1 cellular context compared by ENCODE assay signal in the genomic region with DNA sequence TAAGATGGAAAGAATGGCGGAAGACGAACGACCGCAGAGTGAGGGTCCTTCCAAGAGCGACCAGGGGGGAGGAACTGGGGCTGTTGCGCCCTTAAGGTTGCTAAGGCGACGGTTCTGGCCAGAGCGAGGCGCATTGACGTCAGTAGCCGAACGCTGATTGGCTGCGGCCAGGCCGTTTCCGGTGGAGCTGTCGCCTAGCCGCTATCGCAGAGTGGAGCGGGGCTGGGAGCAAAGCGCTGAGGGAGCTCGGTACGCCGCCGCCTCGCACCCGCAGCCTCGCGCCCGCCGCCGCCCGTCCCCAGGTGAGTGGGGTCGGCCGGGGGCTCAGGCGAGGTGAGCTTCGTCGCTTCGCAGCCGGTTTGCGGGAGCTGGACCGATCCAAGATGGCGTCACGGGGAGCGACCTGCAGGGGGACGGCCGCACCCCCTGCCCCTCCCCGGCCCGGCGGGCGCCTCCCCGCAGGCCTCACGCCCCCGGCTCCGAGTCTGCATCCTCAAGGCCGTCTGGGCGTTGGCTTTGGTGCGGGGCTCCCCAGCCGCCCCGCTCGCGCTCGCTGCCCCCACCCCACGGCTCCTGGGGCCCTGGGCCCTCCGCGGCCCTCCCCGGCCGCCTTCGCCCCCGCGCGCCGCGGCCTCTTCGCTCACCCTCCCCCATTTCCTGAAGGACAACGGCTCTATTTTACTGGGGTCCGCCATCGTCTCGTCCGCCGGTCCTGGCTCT.
TF ChIP-seq lines count a peak whose summit lies in the region.

A gene (plus strand): TSS at position 184 of the 720 bp plus-strand sequence. CDS start 2,970 bp downstream, outside the sequence.

TF ChIP-seq in HepG2, 621 proteins besides CTCF, POLR2A, EP300 and RAD21 (continued from another document and continues in another):
- TF ChIP-seq GLI4 (CRISPR knock-in tag; IDR thresholded peaks at IDR 0.05; ENCODE audit: borderline replicate concordance) (peak; percentile 94; the same call in 1 of the 2 replicates), HMG20A (CRISPR knock-in tag; IDR thresholded peaks at IDR 0.05; ENCODE audit: borderline replicate concordance) (no peak), ZNF7 (CRISPR knock-in tag; IDR thresholded peaks at IDR 0.05) (no peak), ZNF816 (CRISPR knock-in tag; IDR thresholded peaks at IDR 0.05; ENCODE audit: borderline replicate concordance) (no peak; the same call in 1 of the 2 replicates), RNF2 (conservative IDR thresholded peaks at IDR 0.05; ENCODE audit: low read depth) (no peak), YY1 (IDR thresholded peaks at IDR 0.05; ENCODE audit: insufficient read depth, insufficient replicate concordance, low read depth, low read length) (peak; percentile 96), MAFK (conservative IDR thresholded peaks at IDR 0.05 in 1 of 2, IDR thresholded peaks at IDR 0.05 in 1 of 2; ENCODE audit: low read length in 2 of 2) (no peak), WIZ (CRISPR knock-in tag; IDR thresholded peaks at IDR 0.05) (peak; percentile 81), NCOA1 (CRISPR knock-in tag; IDR thresholded peaks at IDR 0.05) (no peak), ELF1 (CRISPR knock-in tag; IDR thresholded peaks at IDR 0.05) (peak; percentile 67; the same call in 1 of the 2 replicates), ELF4 (CRISPR knock-in tag; IDR thresholded peaks at IDR 0.05; ENCODE audit: borderline replicate concordance) (no peak), ZNF652 (CRISPR knock-in tag; IDR thresholded peaks at IDR 0.05; ENCODE audit: borderline replicate concordance, low read depth) (no peak), SOX6 (IDR thresholded peaks at IDR 0.05) (no peak), SOX6 (CRISPR knock-in tag; IDR thresholded peaks at IDR 0.05) (peak; percentile 36; the same call in 1 of the 2 replicates), THYN1 (CRISPR knock-in tag; IDR thresholded peaks at IDR 0.05; ENCODE audit: borderline replicate concordance, low read depth) (no peak), ZNF292 (CRISPR knock-in tag; IDR thresholded peaks at IDR 0.05; ENCODE audit: borderline replicate concordance, low read depth) (0 out of 2 replicates have a peak, but pooled peaks have one; percentile 10), SP5 (CRISPR knock-in tag; IDR thresholded peaks at IDR 0.05; ENCODE audit: borderline replicate concordance, low read depth) (no peak; the same call in 1 of the 2 replicates), POLR2G (IDR thresholded peaks at IDR 0.05; ENCODE audit: low read depth, low read length) (peak; percentile 78), ZNF552 (CRISPR knock-in tag; IDR thresholded peaks at IDR 0.05; ENCODE audit: borderline replicate concordance) (0 out of 2 replicates have a peak, but pooled peaks have one; percentile 37), CENPT (CRISPR knock-in tag; IDR thresholded peaks at IDR 0.05; ENCODE audit: low read depth) (no peak; the same call in 1 of the 2 replicates), ZIK1 (CRISPR knock-in tag; IDR thresholded peaks at IDR 0.05; ENCODE audit: borderline replicate concordance, low read depth) (no peak), ESRRA (CRISPR knock-in tag; IDR thresholded peaks at IDR 0.05; ENCODE audit: low read depth) (no peak), ZFAT (CRISPR knock-in tag; conservative IDR thresholded peaks at IDR 0.05) (no peak), HHEX (CRISPR knock-in tag; IDR thresholded peaks at IDR 0.05) (no peak), FOSL1 (CRISPR knock-in tag; IDR thresholded peaks at IDR 0.05; ENCODE audit: borderline replicate concordance) (no peak), ZFP41 (CRISPR knock-in tag; IDR thresholded peaks at IDR 0.05; ENCODE audit: borderline replicate concordance) (0 out of 2 replicates have a peak, but pooled peaks have one; percentile 40), MED1 (CRISPR knock-in tag; IDR thresholded peaks at IDR 0.05) (peak; percentile 67), NFRKB (IDR thresholded peaks at IDR 0.05) (no peak), ZNF562 (CRISPR knock-in tag; IDR thresholded peaks at IDR 0.05; ENCODE audit: borderline replicate concordance) (no peak), ARNT2 (CRISPR knock-in tag; IDR thresholded peaks at IDR 0.05; ENCODE audit: low read depth) (peak; percentile 84), ZNF567 (CRISPR knock-in tag; IDR thresholded peaks at IDR 0.05; ENCODE audit: borderline replicate concordance) (no peak), MTF2 (CRISPR knock-in tag; IDR thresholded peaks at IDR 0.05; ENCODE audit: borderline replicate concordance) (0 out of 2 replicates have a peak, but pooled peaks have one; percentile 25), ZEB1 (IDR thresholded peaks at IDR 0.05; ENCODE audit: insufficient replicate concordance, low read depth) (no peak), ARID2 (CRISPR knock-in tag; IDR thresholded peaks at IDR 0.05; ENCODE audit: borderline replicate concordance) (0 out of 2 replicates have a peak, but pooled peaks have one; percentile 18), DNMT1 (CRISPR knock-in tag; IDR thresholded peaks at IDR 0.05) (no peak), ARHGAP35 (CRISPR knock-in tag; IDR thresholded peaks at IDR 0.05; ENCODE audit: borderline replicate concordance) (peak; percentile 51), ZNF20 (CRISPR knock-in tag; IDR thresholded peaks at IDR 0.05) (no peak; the same call in 1 of the 2 replicates), SETDB1 (CRISPR knock-in tag; IDR thresholded peaks at IDR 0.05; ENCODE audit: borderline replicate concordance) (no peak), ZBTB1 (CRISPR knock-in tag; IDR thresholded peaks at IDR 0.05; ENCODE audit: borderline replicate concordance) (no peak), RFX3 (CRISPR knock-in tag; IDR thresholded peaks at IDR 0.05) (peak; percentile 98), STAG1 (CRISPR knock-in tag; IDR thresholded peaks at IDR 0.05) (no peak), CENPX (CRISPR knock-in tag; IDR thresholded peaks at IDR 0.05) (no peak), ZNF484 (CRISPR knock-in tag; IDR thresholded peaks at IDR 0.05; ENCODE audit: borderline replicate concordance, low read depth) (no peak), ZNF44 (CRISPR knock-in tag; IDR thresholded peaks at IDR 0.05) (no peak; the same call in 1 of the 2 replicates), ZNF747 (CRISPR knock-in tag; IDR thresholded peaks at IDR 0.05; ENCODE audit: borderline replicate concordance) (peak; percentile 82), BHLHE40 (IDR thresholded peaks at IDR 0.05; ENCODE audit: low read length) (no peak)
- TF ChIP-seq, protein P1, sequence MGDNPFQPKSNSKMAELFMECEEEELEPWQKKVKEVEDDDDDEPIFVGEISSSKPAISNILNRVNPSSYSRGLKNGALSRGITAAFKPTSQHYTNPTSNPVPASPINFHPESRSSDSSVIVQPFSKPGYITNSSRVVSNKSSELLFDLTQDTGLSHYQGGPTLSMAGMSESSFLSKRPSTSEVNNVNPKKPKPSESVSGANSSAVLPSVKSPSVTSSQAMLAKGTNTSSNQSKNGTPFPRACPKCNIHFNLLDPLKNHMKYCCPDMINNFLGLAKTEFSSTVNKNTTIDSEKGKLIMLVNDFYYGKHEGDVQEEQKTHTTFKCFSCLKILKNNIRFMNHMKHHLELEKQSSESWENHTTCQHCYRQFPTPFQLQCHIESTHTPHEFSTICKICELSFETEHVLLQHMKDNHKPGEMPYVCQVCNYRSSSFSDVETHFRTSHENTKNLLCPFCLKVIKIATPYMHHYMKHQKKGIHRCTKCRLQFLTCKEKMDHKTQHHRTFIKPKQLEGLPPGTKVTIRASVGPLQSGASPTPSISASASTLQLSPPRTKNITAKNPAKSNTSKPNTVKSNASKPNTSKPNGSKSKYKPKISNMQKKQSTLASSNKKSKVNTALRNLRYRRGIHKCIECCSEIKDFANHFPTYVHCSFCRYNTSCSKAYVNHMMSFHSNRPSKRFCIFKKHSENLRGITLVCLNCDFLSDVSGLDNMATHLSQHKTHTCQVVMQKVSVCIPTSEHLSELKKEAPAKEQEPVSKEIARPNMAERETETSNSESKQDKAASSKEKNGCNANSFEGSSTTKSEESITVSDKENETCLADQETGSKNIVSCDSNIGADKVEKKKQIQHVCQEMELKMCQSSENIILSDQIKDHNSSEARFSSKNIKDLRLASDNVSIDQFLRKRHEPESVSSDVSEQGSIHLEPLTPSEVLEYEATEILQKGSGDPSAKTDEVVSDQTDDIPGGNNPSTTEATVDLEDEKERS (CRISPR knock-in tag; IDR thresholded peaks at IDR 0.05): no peak
- TF ChIP-seq, protein P2, sequence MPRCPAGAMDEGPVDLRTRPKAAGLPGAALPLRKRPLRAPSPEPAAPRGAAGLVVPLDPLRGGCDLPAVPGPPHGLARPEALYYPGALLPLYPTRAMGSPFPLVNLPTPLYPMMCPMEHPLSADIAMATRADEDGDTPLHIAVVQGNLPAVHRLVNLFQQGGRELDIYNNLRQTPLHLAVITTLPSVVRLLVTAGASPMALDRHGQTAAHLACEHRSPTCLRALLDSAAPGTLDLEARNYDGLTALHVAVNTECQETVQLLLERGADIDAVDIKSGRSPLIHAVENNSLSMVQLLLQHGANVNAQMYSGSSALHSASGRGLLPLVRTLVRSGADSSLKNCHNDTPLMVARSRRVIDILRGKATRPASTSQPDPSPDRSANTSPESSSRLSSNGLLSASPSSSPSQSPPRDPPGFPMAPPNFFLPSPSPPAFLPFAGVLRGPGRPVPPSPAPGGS (CRISPR knock-in tag; IDR thresholded peaks at IDR 0.05): peak; percentile 76
- TF ChIP-seq, protein P3, sequence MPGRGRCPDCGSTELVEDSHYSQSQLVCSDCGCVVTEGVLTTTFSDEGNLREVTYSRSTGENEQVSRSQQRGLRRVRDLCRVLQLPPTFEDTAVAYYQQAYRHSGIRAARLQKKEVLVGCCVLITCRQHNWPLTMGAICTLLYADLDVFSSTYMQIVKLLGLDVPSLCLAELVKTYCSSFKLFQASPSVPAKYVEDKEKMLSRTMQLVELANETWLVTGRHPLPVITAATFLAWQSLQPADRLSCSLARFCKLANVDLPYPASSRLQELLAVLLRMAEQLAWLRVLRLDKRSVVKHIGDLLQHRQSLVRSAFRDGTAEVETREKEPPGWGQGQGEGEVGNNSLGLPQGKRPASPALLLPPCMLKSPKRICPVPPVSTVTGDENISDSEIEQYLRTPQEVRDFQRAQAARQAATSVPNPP (CRISPR knock-in tag; IDR thresholded peaks at IDR 0.05): no peak
- TF ChIP-seq, protein P4, sequence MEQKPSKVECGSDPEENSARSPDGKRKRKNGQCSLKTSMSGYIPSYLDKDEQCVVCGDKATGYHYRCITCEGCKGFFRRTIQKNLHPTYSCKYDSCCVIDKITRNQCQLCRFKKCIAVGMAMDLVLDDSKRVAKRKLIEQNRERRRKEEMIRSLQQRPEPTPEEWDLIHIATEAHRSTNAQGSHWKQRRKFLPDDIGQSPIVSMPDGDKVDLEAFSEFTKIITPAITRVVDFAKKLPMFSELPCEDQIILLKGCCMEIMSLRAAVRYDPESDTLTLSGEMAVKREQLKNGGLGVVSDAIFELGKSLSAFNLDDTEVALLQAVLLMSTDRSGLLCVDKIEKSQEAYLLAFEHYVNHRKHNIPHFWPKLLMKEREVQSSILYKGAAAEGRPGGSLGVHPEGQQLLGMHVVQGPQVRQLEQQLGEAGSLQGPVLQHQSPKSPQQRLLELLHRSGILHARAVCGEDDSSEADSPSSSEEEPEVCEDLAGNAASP (CRISPR knock-in tag; IDR thresholded peaks at IDR 0.05; ENCODE audit: borderline replicate concordance): 0 out of 2 replicates have a peak, but pooled peaks have one; percentile 39
- TF ChIP-seq, protein P5, sequence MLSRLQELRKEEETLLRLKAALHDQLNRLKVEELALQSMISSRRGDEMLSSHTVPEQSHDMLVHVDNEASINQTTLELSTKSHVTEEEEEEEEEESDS (CRISPR knock-in tag; IDR thresholded peaks at IDR 0.05; ENCODE audit: borderline replicate concordance): no peak
- TF ChIP-seq, protein P6, sequence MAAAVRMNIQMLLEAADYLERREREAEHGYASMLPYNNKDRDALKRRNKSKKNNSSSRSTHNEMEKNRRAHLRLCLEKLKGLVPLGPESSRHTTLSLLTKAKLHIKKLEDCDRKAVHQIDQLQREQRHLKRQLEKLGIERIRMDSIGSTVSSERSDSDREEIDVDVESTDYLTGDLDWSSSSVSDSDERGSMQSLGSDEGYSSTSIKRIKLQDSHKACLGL (CRISPR knock-in tag; IDR thresholded peaks at IDR 0.05): no peak; the same call in 1 of the 2 replicates
- TF ChIP-seq, protein P7, sequence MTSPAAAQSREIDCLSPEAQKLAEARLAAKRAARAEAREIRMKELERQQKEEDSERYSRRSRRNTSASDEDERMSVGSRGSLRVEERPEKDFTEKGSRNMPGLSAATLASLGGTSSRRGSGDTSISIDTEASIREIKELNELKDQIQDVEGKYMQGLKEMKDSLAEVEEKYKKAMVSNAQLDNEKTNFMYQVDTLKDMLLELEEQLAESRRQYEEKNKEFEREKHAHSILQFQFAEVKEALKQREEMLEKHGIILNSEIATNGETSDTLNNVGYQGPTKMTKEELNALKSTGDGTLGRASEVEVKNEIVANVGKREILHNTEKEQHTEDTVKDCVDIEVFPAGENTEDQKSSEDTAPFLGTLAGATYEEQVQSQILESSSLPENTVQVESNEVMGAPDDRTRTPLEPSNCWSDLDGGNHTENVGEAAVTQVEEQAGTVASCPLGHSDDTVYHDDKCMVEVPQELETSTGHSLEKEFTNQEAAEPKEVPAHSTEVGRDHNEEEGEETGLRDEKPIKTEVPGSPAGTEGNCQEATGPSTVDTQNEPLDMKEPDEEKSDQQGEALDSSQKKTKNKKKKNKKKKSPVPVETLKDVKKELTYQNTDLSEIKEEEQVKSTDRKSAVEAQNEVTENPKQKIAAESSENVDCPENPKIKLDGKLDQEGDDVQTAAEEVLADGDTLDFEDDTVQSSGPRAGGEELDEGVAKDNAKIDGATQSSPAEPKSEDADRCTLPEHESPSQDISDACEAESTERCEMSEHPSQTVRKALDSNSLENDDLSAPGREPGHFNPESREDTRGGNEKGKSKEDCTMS (CRISPR knock-in tag; conservative IDR thresholded peaks at IDR 0.05): no peak
- TF ChIP-seq, protein P8, sequence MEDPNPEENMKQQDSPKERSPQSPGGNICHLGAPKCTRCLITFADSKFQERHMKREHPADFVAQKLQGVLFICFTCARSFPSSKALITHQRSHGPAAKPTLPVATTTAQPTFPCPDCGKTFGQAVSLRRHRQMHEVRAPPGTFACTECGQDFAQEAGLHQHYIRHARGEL (CRISPR knock-in tag; IDR thresholded peaks at IDR 0.05): no peak
- TF ChIP-seq, protein P9, sequence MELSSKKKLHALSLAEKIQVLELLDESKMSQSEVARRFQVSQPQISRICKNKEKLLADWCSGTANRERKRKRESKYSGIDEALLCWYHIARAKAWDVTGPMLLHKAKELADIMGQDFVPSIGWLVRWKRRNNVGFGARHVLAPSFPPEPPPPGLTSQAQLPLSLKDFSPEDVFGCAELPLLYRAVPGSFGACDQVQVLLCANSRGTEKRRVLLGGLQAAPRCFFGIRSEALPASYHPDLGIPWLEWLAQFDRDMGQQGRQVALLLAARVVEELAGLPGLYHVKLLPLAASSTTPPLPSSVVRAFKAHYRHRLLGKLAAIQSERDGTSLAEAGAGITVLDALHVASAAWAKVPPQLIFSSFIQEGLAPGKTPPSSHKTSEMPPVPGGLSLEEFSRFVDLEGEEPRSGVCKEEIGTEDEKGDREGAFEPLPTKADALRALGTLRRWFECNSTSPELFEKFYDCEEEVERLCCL (CRISPR knock-in tag; IDR thresholded peaks at IDR 0.05; ENCODE audit: borderline replicate concordance): peak; percentile 19; the same call in 1 of the 2 replicates
